In genomic region chr1:152658649-152659048, GRCh38 we compare ENCODE assay signal across 26 cellular contexts. TPM values are rescaled to one million over a fixed set of nuclear protein-coding genes. Genes with fewer than 3 reads are reported as not detected.
DNase-seq lines count a peak whose midpoint lies in the region; ATAC-seq and TF ChIP-seq lines count a peak whose summit lies in the region.
"Had no signal": no experiment of that assay in that cellular context is flagged by ENCODE, and none has a peak within 500 bp of the region (broad histone marks: within the 10 kb centered on the region; RNA-seq: fewer than 3 reads in every experiment).

No MANE protein-coding gene starts in this region.

- H2BK5ac ChIP-seq in mesendoderm (ENCODE audit: low read length): no peak overlapping the region

- H3K23ac ChIP-seq in mesendoderm (ENCODE audit: low read length): no peak overlapping the region

- no peak overlapping the region for H3K4me2 ChIP-seq in mesendoderm (ENCODE audit: low read length)
- H3K4me2 ChIP-seq: BLaER1 had no signal

- no peak overlapping the region for H3K27ac ChIP-seq in liver (ENCODE audit: low read depth in 1 of 2, low read length in 2 of 2)
- no peak overlapping the region for H3K27ac ChIP-seq in mesendoderm (ENCODE audit: low read depth, low read length)
- H3K27ac ChIP-seq: BLaER1 had no signal

- no peak overlapping the region for H3K4me3 ChIP-seq in liver (ENCODE audit: low read depth in 1 of 3, low read length in 3 of 3)
- peak overlapping the region; percentile 6 for H3K4me3 ChIP-seq in mesendoderm (ENCODE audit: low read length)
- H3K4me3 ChIP-seq: BLaER1, GM12878 had no signal

- H3K56ac ChIP-seq in mesendoderm (ENCODE audit: low read length): no peak overlapping the region

- 60% methylated on average over 3 of the region's 3 CpGs for WGBS in liver
- WGBS in mesendoderm (ENCODE audit: extremely low coverage, insufficient coverage, low lambda C conversion rate): no CpG with 5 or more reads among the region's 3 CpGs

- H2AK5ac ChIP-seq in mesendoderm (ENCODE audit: low read length): no peak overlapping the region

- no peak overlapping the region for H2BK15ac ChIP-seq in mesendoderm (replicated peaks; ENCODE audit: low read depth)

- no peak overlapping the region for H4K8ac ChIP-seq in mesendoderm (ENCODE audit: low read depth, low read length)

- no peaks in the 10 kb centered on the region for H3K79me1 ChIP-seq in mesendoderm (ENCODE audit: low read length)

- no peak overlapping the region for H4K5ac ChIP-seq in mesendoderm (ENCODE audit: low read length)

- H3K36me3 ChIP-seq in liver (ENCODE audit: control insufficient read depth in 4 of 4, insufficient read depth in 3 of 4, low read depth in 1 of 4, low read length in 3 of 4) (no peaks in the 10 kb centered on the region), mesendoderm (ENCODE audit: control insufficient read depth, insufficient read depth, low read length) (no peaks in the 10 kb centered on the region)
- H3K36me3 ChIP-seq: BE2C, BLaER1 had no signal

- no peak overlapping the region for H3K4ac ChIP-seq in mesendoderm (ENCODE audit: low read depth, low read length)

- H3K4me1 ChIP-seq in liver (ENCODE audit: control insufficient read depth in 4 of 4, insufficient read depth in 4 of 4, low read length in 3 of 4): peaks cover 0 to 14% (median 5%) of the 10 kb centered on the region in 4 donors
- H3K4me1 ChIP-seq in mesendoderm (ENCODE audit: control insufficient read depth, low read depth, low read length): no peaks in the 10 kb centered on the region
- H3K4me1 ChIP-seq: BE2C, BLaER1 had no signal

- H3K79me2 ChIP-seq in mesendoderm (ENCODE audit: control insufficient read depth, insufficient read depth, low read length): no peaks in the 10 kb centered on the region

- no peak for TF ChIP-seq RAD21 in liver (IDR thresholded peaks at IDR 0.05)

- peak; percentile 78 for DNase-seq in left lobe of liver (ENCODE audit: low spot score)
- no peak for DNase-seq in mesendoderm
- no peak for DNase-seq in NCI-H510A (lab: John Stamatoyannopoulos, UW)
- DNase-seq in nucleus accumbens (lab: John Stamatoyannopoulos, UW): no peak
- DNase-seq: 8988T; ACHN; BE2C; C1 segment of cervical spinal cord; CD4-positive, alpha-beta memory T cell; CD4-positive, CD25-positive, alpha-beta regulatory T cell; CD8-positive, alpha-beta memory T cell; COR-L47; DMS79; DND-41; EL; GDM1 had no signal

- H3K9ac ChIP-seq in liver (ENCODE audit: low read depth in 1 of 2, low read length in 2 of 2) (no peak overlapping the region), mesendoderm (ENCODE audit: low read length) (no peak overlapping the region)
- H3K9ac ChIP-seq: BLaER1 had no signal

- H3K27me3 ChIP-seq in liver (ENCODE audit: control insufficient read depth in 4 of 4, insufficient read depth in 4 of 4, low read length in 3 of 4) (no peaks in the 10 kb centered on the region), mesendoderm (ENCODE audit: insufficient read depth, low read length, poor library complexity) (no peaks in the 10 kb centered on the region)
- H3K27me3 ChIP-seq: BE2C, BLaER1 had no signal

- ATAC-seq in left lobe of liver (peak; percentile 90), HG02588 (IDR thresholded peaks at IDR 0.05; ENCODE audit: unreplicated experiment) (no peak), GM18519 (IDR thresholded peaks at IDR 0.05; ENCODE audit: low FRiP score, unreplicated experiment) (no peak)
- ATAC-seq: GM12878 had no signal

- no peak for TF ChIP-seq CTCF in liver (IDR thresholded peaks at IDR 0.05; ENCODE audit: low read depth, low read length, missing input control)

- H2BK120ac ChIP-seq in mesendoderm (ENCODE audit: low read depth, low read length): no peak overlapping the region

- no peaks in the 10 kb centered on the region for H3K9me3 ChIP-seq in liver (ENCODE audit: control insufficient read depth in 4 of 4, low read length in 3 of 4)
- H3K9me3 ChIP-seq: BE2C, BLaER1 had no signal

- no peak overlapping the region for H3K18ac ChIP-seq in mesendoderm (ENCODE audit: low read length)

TF ChIP-seq in liver, 16 proteins besides CTCF, POLR2A, EP300 and RAD21:
- TF ChIP-seq HNF4G (IDR thresholded peaks at IDR 0.05) (peak; percentile 55), REST (IDR thresholded peaks at IDR 0.05) (no peak), YY1 (IDR thresholded peaks at IDR 0.05) (peak; percentile 20), FOXA2 (IDR thresholded peaks at IDR 0.05) (peak; percentile 34), RXRA (IDR thresholded peaks at IDR 0.05) (peak; percentile 39 to 87), GABPA (IDR thresholded peaks at IDR 0.05 in 1 of 2, conservative IDR thresholded peaks at IDR 0.05 in 1 of 2) (peak in 1 of 2 donors; percentile 19), ZBTB33 (IDR thresholded peaks at IDR 0.05) (no peak), HNF4A (conservative IDR thresholded peaks at IDR 0.05) (peak; percentile 87 to 98), ATF3 (IDR thresholded peaks at IDR 0.05) (no peak), TAF1 (conservative IDR thresholded peaks at IDR 0.05) (no peak), FOXA1 (IDR thresholded peaks at IDR 0.05) (no peak)

RNA-seq across cellular contexts. Expression of gene LCE2D, which starts 4.5 kb away (rescaled TPM):
- total RNA-seq in left lobe of liver (not detected), liver (not detected)
- not detected for polyA plus RNA-seq in liver
- not detected for polyA plus RNA-seq in mesendoderm (2013, experiment 1 of 2)
- not detected for polyA plus RNA-seq in mesendoderm (2013, experiment 2 of 2)
- total RNA-seq: A673; CD4-positive, alpha-beta memory T cell; CD4-positive, CD25-positive, alpha-beta regulatory T cell; CD8-positive, alpha-beta memory T cell; Daoy; G401; GM12878 had no signal
- polyA plus RNA-seq: AG04450; CD14-positive monocyte; CD4-positive, alpha-beta memory T cell; CD4-positive, CD25-positive, alpha-beta regulatory T cell; CD8-positive, alpha-beta memory T cell; GM12878 had no signal

RNA-seq across cellular contexts. Expression of gene LCE2C, which starts 16.4 kb away (rescaled TPM):
- total RNA-seq in left lobe of liver: not detected
- total RNA-seq in liver: not detected
- polyA plus RNA-seq in liver: not detected
- polyA plus RNA-seq in mesendoderm (2013, experiment 1 of 2): not detected
- polyA plus RNA-seq in mesendoderm (2013, experiment 2 of 2): not detected
- total RNA-seq: A673; CD4-positive, alpha-beta memory T cell; CD4-positive, CD25-positive, alpha-beta regulatory T cell; CD8-positive, alpha-beta memory T cell; Daoy; G401; GM12878 had no signal
- polyA plus RNA-seq: AG04450; CD14-positive monocyte; CD4-positive, alpha-beta memory T cell; CD4-positive, CD25-positive, alpha-beta regulatory T cell; CD8-positive, alpha-beta memory T cell; GM12878 had no signal

RNA-seq across cellular contexts. Expression of gene LCE2B, which starts 27.3 kb away (rescaled TPM):
- not detected for total RNA-seq in left lobe of liver
- not detected for total RNA-seq in liver
- not detected for polyA plus RNA-seq in liver
- not detected for polyA plus RNA-seq in mesendoderm (2013, experiment 1 of 2)
- not detected for polyA plus RNA-seq in mesendoderm (2013, experiment 2 of 2)
- total RNA-seq: A673; CD4-positive, alpha-beta memory T cell; CD4-positive, CD25-positive, alpha-beta regulatory T cell; CD8-positive, alpha-beta memory T cell; Daoy; G401; GM12878 had no signal
- polyA plus RNA-seq: AG04450; CD14-positive monocyte; CD4-positive, alpha-beta memory T cell; CD4-positive, CD25-positive, alpha-beta regulatory T cell; CD8-positive, alpha-beta memory T cell; GM12878 had no signal

RNA-seq across cellular contexts. Expression of gene LCE3A, which starts 35.7 kb away (rescaled TPM):
- total RNA-seq in left lobe of liver: not detected
- total RNA-seq in liver: not detected
- not detected for polyA plus RNA-seq in liver
- not detected for polyA plus RNA-seq in mesendoderm (2013, experiment 1 of 2)
- not detected for polyA plus RNA-seq in mesendoderm (2013, experiment 2 of 2)
- total RNA-seq: A673; CD4-positive, alpha-beta memory T cell; CD4-positive, CD25-positive, alpha-beta regulatory T cell; CD8-positive, alpha-beta memory T cell; Daoy; G401; GM12878 had no signal
- polyA plus RNA-seq: AG04450; CD14-positive monocyte; CD4-positive, alpha-beta memory T cell; CD4-positive, CD25-positive, alpha-beta regulatory T cell; CD8-positive, alpha-beta memory T cell; GM12878 had no signal

RNA-seq across cellular contexts. Expression of gene LCE2A, which starts 39.5 kb away (rescaled TPM):
- total RNA-seq in left lobe of liver (not detected), liver (not detected)
- not detected for polyA plus RNA-seq in liver
- polyA plus RNA-seq in mesendoderm (2013, experiment 1 of 2): not detected
- polyA plus RNA-seq in mesendoderm (2013, experiment 2 of 2): not detected
- total RNA-seq: A673; CD4-positive, alpha-beta memory T cell; CD4-positive, CD25-positive, alpha-beta regulatory T cell; CD8-positive, alpha-beta memory T cell; Daoy; G401; GM12878 had no signal
- polyA plus RNA-seq: AG04450; CD14-positive monocyte; CD4-positive, alpha-beta memory T cell; CD4-positive, CD25-positive, alpha-beta regulatory T cell; CD8-positive, alpha-beta memory T cell; GM12878 had no signal
